In genomic region chr1:202200112-202200548, GRCh38 we compare ENCODE assay signal across 12 cellular contexts. TPM values are rescaled to one million over a fixed set of nuclear protein-coding genes. Genes with fewer than 3 reads are reported as not detected.
DNase-seq lines count a peak whose midpoint lies in the region; ATAC-seq, FAIRE-seq and TF ChIP-seq lines count a peak whose summit lies in the region.
"Had no signal": no experiment of that assay in that cellular context is flagged by ENCODE, and none has a peak within 500 bp of the region (broad histone marks: within the 10 kb centered on the region; RNA-seq: fewer than 3 reads in every experiment).

No MANE protein-coding gene starts in this region.

- TF ChIP-seq CTCF in A549 (IDR thresholded peaks at IDR 0.05) (no peak), HEK293 (tag by site-specific recombination; IDR thresholded peaks at IDR 0.05) (no peak), mammary epithelial cell (conservative IDR thresholded peaks at IDR 0.05 in 1 of 2, IDR thresholded peaks at IDR 0.05 in 1 of 2; ENCODE audit: extremely low read depth in 1 of 2, insufficient read depth in 1 of 2, low read depth in 1 of 2, low read length in 2 of 2) (no peak), keratinocyte (optimal IDR thresholded peaks at IDR 0.05 in 1 of 3, IDR thresholded peaks at IDR 0.05 in 1 of 3, conservative IDR thresholded peaks at IDR 0.05 in 1 of 3; ENCODE audit: extremely low read depth in 1 of 3, insufficient read depth in 2 of 3, low read length in 3 of 3) (peak in 2 of 3 experiments; percentile 3 to 17)

- no peak for TF ChIP-seq POLR2A in A549 (IDR thresholded peaks at IDR 0.05; ENCODE audit: low read length)

- no peak for TF ChIP-seq EP300 in A549 (IDR thresholded peaks at IDR 0.05)

- FAIRE-seq in A549 (lab: Jason Lieb, UNC), result no peak
- no peak for FAIRE-seq in keratinocyte (lab: Jason Lieb, UNC)

- H2AFZ ChIP-seq in mammary epithelial cell (ENCODE audit: low read depth, low read length), result no peak overlapping the region
- H2AFZ ChIP-seq in keratinocyte (ENCODE audit: control insufficient read depth, low read length), result no peak overlapping the region

- intact Hi-C loops in mammary epithelial cell (cut with micrococcal nuclease), result no loop called here

- H3K9me3 ChIP-seq in A549 (no peaks in the 10 kb centered on the region), HEK293 (ENCODE audit: control insufficient read depth, insufficient read depth, low read depth, low read length) (no peaks in the 10 kb centered on the region), mammary epithelial cell (replicated peaks; ENCODE audit: insufficient read depth, low read length) (no peaks in the 10 kb centered on the region), keratinocyte (ENCODE audit: control insufficient read depth, low read depth, low read length) (no peaks in the 10 kb centered on the region)

- no TSS peak for BruUV-seq in mammary epithelial cell (replicated peaks; lab: Mats Ljungman, UMichigan)

- peaks cover 5% of the 10 kb centered on the region for H3K9me1 ChIP-seq in keratinocyte (ENCODE audit: control insufficient read depth, extremely low read depth, insufficient read depth, low read length)

- ATAC-seq in A549, result peak; percentile 26 to 66; a peak in 4 of 6 replicates

- H3K4me3 ChIP-seq in A549 (no peak overlapping the region), HEK293 (ENCODE audit: low read depth, low read length) (no peak overlapping the region), mammary epithelial cell (replicated peaks in 1 of 3; ENCODE audit: insufficient read depth in 1 of 3, low read depth in 2 of 3, low read length in 3 of 3) (no peak overlapping the region), keratinocyte (ENCODE audit: control insufficient read depth in 2 of 3, extremely low read depth in 1 of 3, insufficient read depth in 2 of 3, low read depth in 1 of 3, low read length in 3 of 3) (peak overlapping the region in 1 of 3 experiments; percentile 36)

- peak; percentile 53 to 66 for DNase-seq in A549 (ENCODE audit: low read depth in 1 of 2, low spot score in 1 of 2)
- DNase-seq in mammary epithelial cell, result peak; percentile 52
- DNase-seq in keratinocyte (ENCODE audit: low read depth, low spot score), result peak; percentile 68
- no peak for DNase-seq in NCI-H2081 (lab: John Stamatoyannopoulos, UW)
- no peak for DNase-seq in DMS153 (lab: John Stamatoyannopoulos, UW)
- no peak for DNase-seq in caudate nucleus (lab: John Stamatoyannopoulos, UW)
- DNase-seq in NCI-H446 treated with DMSO at 0.1 percent for 48 hours (lab: John Stamatoyannopoulos, UW), result no peak
- DNase-seq: activated CD4-positive, alpha-beta T cell treated with anti-CD3 and anti-CD28 coated beads, Interleukin-2, amount 50 U/mL, for 4 hours; activated gamma-delta T cell treated with Interleukin-2 at 50 U/mL for 16 hours; NCI-H1694 had no signal

- peak overlapping the region; percentile 74 to 80 for H3K27ac ChIP-seq in A549
- H3K27ac ChIP-seq in HEK293 (ENCODE audit: extremely low read depth, low read depth, low read length), result no peak overlapping the region
- H3K27ac ChIP-seq in mammary epithelial cell (ENCODE audit: insufficient read depth, low read depth, low read length), result no peak overlapping the region
- H3K27ac ChIP-seq in keratinocyte (ENCODE audit: control insufficient read depth, insufficient read depth, low read length), result no peak overlapping the region
- no peak overlapping the region for H3K27ac ChIP-seq in caudate nucleus (ENCODE audit: low read depth, low read length)

- dilution Hi-C loops in mammary epithelial cell (cut with HindIII; ENCODE audit: low sequenced_read_pairs), result no loop called here
- dilution Hi-C loops in keratinocyte (cut with MboI; ENCODE audit: extremely low pct_ligation_motif_present, low sequenced_read_pairs), result no loop called here

- H3K79me2 ChIP-seq in mammary epithelial cell (ENCODE audit: insufficient read depth, low read length), result no peaks in the 10 kb centered on the region
- H3K79me2 ChIP-seq in keratinocyte (ENCODE audit: control insufficient read depth, insufficient read depth, low read length), result no peaks in the 10 kb centered on the region

- no peak for TF ChIP-seq RAD21 in A549 (conservative IDR thresholded peaks at IDR 0.05 in 1 of 2, IDR thresholded peaks at IDR 0.05 in 1 of 2)

- H3K9ac ChIP-seq in mammary epithelial cell (ENCODE audit: insufficient read depth, low read length) (no peak overlapping the region), keratinocyte (ENCODE audit: control insufficient read depth, extremely low read depth, insufficient read depth, low read length) (no peak overlapping the region)

- H3K36me3 ChIP-seq in HEK293 (ENCODE audit: control insufficient read depth in 2 of 2, insufficient read depth in 1 of 2, low read length in 2 of 2), result no peaks in the 10 kb centered on the region
- H3K36me3 ChIP-seq in mammary epithelial cell (ENCODE audit: insufficient read depth, low read length), result no peaks in the 10 kb centered on the region
- H3K36me3 ChIP-seq in keratinocyte (ENCODE audit: control insufficient read depth in 2 of 2, extremely low read depth in 1 of 2, insufficient read depth in 2 of 2, low read length in 2 of 2), result no peaks in the 10 kb centered on the region

- H4K20me1 ChIP-seq in mammary epithelial cell (ENCODE audit: insufficient read depth, low read length) (no peaks in the 10 kb centered on the region), keratinocyte (ENCODE audit: control insufficient read depth, extremely low read depth, insufficient read depth, low read length) (no peaks in the 10 kb centered on the region)

- H3K4me2 ChIP-seq in A549, result peak overlapping the region; percentile 76
- no peak overlapping the region for H3K4me2 ChIP-seq in mammary epithelial cell (ENCODE audit: insufficient read depth, low read depth, low read length)
- peak overlapping the region; percentile 39 for H3K4me2 ChIP-seq in keratinocyte (ENCODE audit: control insufficient read depth, extremely low read depth, insufficient read depth, low read depth, low read length)

- 21% methylated on average over 4 of the region's 4 CpGs for WGBS in A549 (ENCODE audit: missing lambda C conversion rate)
- 9% methylated on average over 4 of the region's 4 CpGs for WGBS in mammary epithelial cell (ENCODE audit: low coverage, missing lambda C conversion rate)

- POLR2A ChIA-PET in A549 (lab: Yijun Ruan, JAX) (no interaction called here), HEK293 (lab: Yijun Ruan, JAX) (interaction anchor here (0.6 to 1.4 kb wide), 2 partner anchors 142 to 660 kb away, joined by 3 to 6 read pairs; partner anchors contain the start of gene UBE2T)

- no peaks in the 10 kb centered on the region for H3K27me3 ChIP-seq in mammary epithelial cell (ENCODE audit: insufficient read depth, low read length)
- H3K27me3 ChIP-seq in keratinocyte (ENCODE audit: control insufficient read depth, extremely low read depth, insufficient read depth, low read length), result peaks cover 4% of the 10 kb centered on the region

- H3K4me1 ChIP-seq in A549, result peaks cover 26% of the 10 kb centered on the region
- no peaks in the 10 kb centered on the region for H3K4me1 ChIP-seq in HEK293 (ENCODE audit: control insufficient read depth, insufficient read depth, low read length)
- peaks cover 15% of the 10 kb centered on the region for H3K4me1 ChIP-seq in mammary epithelial cell (ENCODE audit: insufficient read depth, low read length)
- peaks cover 19% of the 10 kb centered on the region for H3K4me1 ChIP-seq in keratinocyte (ENCODE audit: control insufficient read depth, extremely low read depth, insufficient read depth, low read length)

- in situ Hi-C loops in mammary epithelial cell (cut with MboI; ENCODE audit: low sequenced_read_pairs in 2 of 2), result no loop called here

- CTCF ChIA-PET in A549 (lab: Yijun Ruan, JAX) (interaction anchor here (0.9 to 2.7 kb wide), 13 partner anchors 11 to 519 kb away, joined by 3 to 20 read pairs (median 5); no protein-coding TSS in a partner anchor), HEK293 (lab: Yijun Ruan, JAX) (interaction anchor here (0.6 to 10.5 kb wide), 13 partner anchors 9 to 378 kb away, joined by 3 to 155 read pairs (median 6); no protein-coding TSS in a partner anchor), mammary epithelial cell (lab: Charles Lee; ENCODE audit: low non-redundant PET) (no interaction called here)

RNA-seq across cellular contexts. Expression of gene LGR6, which starts 6.5 kb away (rescaled TPM):
- polyA plus RNA-seq in A549 (2011; rRNA removed) (0.84 and 1.3 TPM in 2 replicates), A549 (2017; fragmentation: RNase III; extraction: RNeasy Plus Mini Kit Qiagen cat#74134 plus additional on column Dnase treatment) (0.60 to 1.3 TPM (median 1.1 TPM) in 3 replicates), mammary epithelial cell (0.15 TPM), keratinocyte (0.39 to 1.5 TPM (median 0.42 TPM) in 3 replicates)
- 0.15 and 0.19 TPM in 2 replicates for polyA plus RNA-seq in A549 (2012; cell fraction: cytosol; rRNA removed)
- 0.61 and 0.73 TPM in 2 replicates for polyA plus RNA-seq in A549 (2012; cell fraction: nucleus; rRNA removed)
- 3.1 and 4.3 TPM in 2 replicates for polyA minus RNA-seq in A549 (2011; rRNA and poly(A)+ RNA removed)
- under 1 TPM; 0.45 to 0.50 TPM for total RNA-seq in mammary epithelial cell
- polyA minus RNA-seq in mammary epithelial cell (not detected), keratinocyte (0.30 to 2.5 TPM (median 1.1 TPM) in 3 replicates)
- polyA plus RNA-seq in keratinocyte (2011; ENCODE audit: low read depth), result not detected
- 0.38 and 0.39 TPM in 2 replicates for polyA plus RNA-seq in keratinocyte (2011; cell fraction: cytosol; rRNA removed)
- polyA plus RNA-seq in keratinocyte (2011; cell fraction: nucleus; rRNA removed), result 2.4 and 3.1 TPM in 2 replicates
- polyA plus RNA-seq in keratinocyte (2012; ENCODE audit: low replicate concordance), result 1.6 TPM in 1 of 2 replicates, not detected in the other
- polyA minus RNA-seq in keratinocyte (2011; cell fraction: cytosol; rRNA and poly(A)+ RNA removed), result not detected
- polyA minus RNA-seq in keratinocyte (2011; cell fraction: nucleus; rRNA and poly(A)+ RNA removed), result 2.2 and 2.4 TPM in 2 replicates
- total RNA-seq: T-helper 1 cell treated with Interleukin-12 subunit alpha and Interleukin-12 subunit beta and Interleukin-4 antibody, amounts not matched to agents 30 ng/mL and 1 ng/mL, for 36 hours had no signal

RNA-seq across cellular contexts. Expression of gene PTPN7, which starts 39.7 kb away (rescaled TPM):
- polyA plus RNA-seq in A549 (2011; rRNA removed) (0.08 TPM in 1 of 2 replicates, not detected in the other), A549 (2017; fragmentation: RNase III; extraction: RNeasy Plus Mini Kit Qiagen cat#74134 plus additional on column Dnase treatment) (not detected in 3 replicates), mammary epithelial cell (0.03 TPM), keratinocyte (0.06 to 0.10 TPM in 2 of 3 replicates, not detected in the other)
- polyA plus RNA-seq in A549 (2012; cell fraction: cytosol; rRNA removed), result 0.03 and 0.07 TPM in 2 replicates
- polyA plus RNA-seq in A549 (2012; cell fraction: nucleus; rRNA removed), result 0.06 TPM in 1 of 2 replicates, not detected in the other
- not detected in 2 replicates for polyA minus RNA-seq in A549 (2011; rRNA and poly(A)+ RNA removed)
- total RNA-seq in mammary epithelial cell, result not detected
- polyA minus RNA-seq in mammary epithelial cell (not detected), keratinocyte (not detected in 3 replicates)
- not detected for polyA plus RNA-seq in keratinocyte (2011; ENCODE audit: low read depth)
- not detected in 2 replicates for polyA plus RNA-seq in keratinocyte (2011; cell fraction: cytosol; rRNA removed)
- polyA plus RNA-seq in keratinocyte (2011; cell fraction: nucleus; rRNA removed), result not detected in 2 replicates
- not detected in 2 replicates for polyA plus RNA-seq in keratinocyte (2012; ENCODE audit: low replicate concordance)
- polyA minus RNA-seq in keratinocyte (2011; cell fraction: cytosol; rRNA and poly(A)+ RNA removed), result not detected
- polyA minus RNA-seq in keratinocyte (2011; cell fraction: nucleus; rRNA and poly(A)+ RNA removed), result not detected in 2 replicates

RNA-seq across cellular contexts. Expression of gene ARL8A, which starts 55.6 kb away (rescaled TPM):
- polyA plus RNA-seq in A549 (2011; rRNA removed), result 49.8 and 57.8 TPM in 2 replicates
- polyA plus RNA-seq in A549 (2012; cell fraction: cytosol; rRNA removed), result 31.8 and 37.2 TPM in 2 replicates
- 30.9 and 32.5 TPM in 2 replicates for polyA plus RNA-seq in A549 (2012; cell fraction: nucleus; rRNA removed)
- 18.0 to 25.6 TPM (median 23.4 TPM) in 3 replicates for polyA plus RNA-seq in A549 (2017; fragmentation: RNase III; extraction: RNeasy Plus Mini Kit Qiagen cat#74134 plus additional on column Dnase treatment)
- 26.5 and 50.1 TPM in 2 replicates for polyA minus RNA-seq in A549 (2011; rRNA and poly(A)+ RNA removed)
- total RNA-seq in mammary epithelial cell, result 10 to 100 TPM; 36.7 to 56.2 TPM
- 33.9 TPM for polyA plus RNA-seq in mammary epithelial cell
- polyA minus RNA-seq in mammary epithelial cell, result 21.9 TPM
- polyA plus RNA-seq in keratinocyte, result 48.4 to 64.0 TPM (median 58.6 TPM) in 3 replicates
- polyA plus RNA-seq in keratinocyte (2011; ENCODE audit: low read depth), result 19.2 TPM
- polyA plus RNA-seq in keratinocyte (2011; cell fraction: cytosol; rRNA removed), result 44.6 and 49.6 TPM in 2 replicates
- 41.2 and 45.1 TPM in 2 replicates for polyA plus RNA-seq in keratinocyte (2011; cell fraction: nucleus; rRNA removed)
- polyA plus RNA-seq in keratinocyte (2012; ENCODE audit: low replicate concordance), result 43.5 and 73.8 TPM in 2 replicates
- 23.9 to 32.6 TPM (median 30.4 TPM) in 3 replicates for polyA minus RNA-seq in keratinocyte
- 52.6 TPM for polyA minus RNA-seq in keratinocyte (2011; cell fraction: cytosol; rRNA and poly(A)+ RNA removed)
- 13.0 and 14.0 TPM in 2 replicates for polyA minus RNA-seq in keratinocyte (2011; cell fraction: nucleus; rRNA and poly(A)+ RNA removed)

Comparison
In these comparisons a context has a peak if more than half of its experiments do, and no peak if none do; other contexts are left out.
1. DNase-seq: peak in A549 (2 of 2), mammary epithelial cell (single experiment) and keratinocyte (single experiment); none in NCI-H2081 (0 of 2), DMS153 (single experiment), caudate nucleus (0 of 61) and NCI-H446 treated with DMSO at 0.1 percent for 48 hours (single experiment).
2. H3K27ac ChIP-seq: peak in A549 (2 of 2); none in HEK293 (single experiment), mammary epithelial cell (single experiment), keratinocyte (single experiment) and caudate nucleus (single experiment).
3. CTCF ChIP-seq: peak in keratinocyte (2 of 3); none in A549 (single experiment), HEK293 (single experiment) and mammary epithelial cell (0 of 2).